Comparison of ENCODE assay signal across 8 cellular contexts in genomic region chr4:98143001-98143899, GRCh38.
DNase-seq lines count a peak whose midpoint lies in the region; ATAC-seq lines count a peak whose summit lies in the region.

Gene STPG2 (minus strand): TSS chr4:98143476.

- in situ Hi-C loops in ACHN (cut with HindIII; ENCODE audit: low pct_ligation_motif_present, low pct_unique_long_range_greater_than_20kb, low sequenced_read_pairs), result no loop called here

- DNase-seq in ACHN (peak; percentile 92), NCI-H2227 (lab: John Stamatoyannopoulos, UW; ENCODE audit: unreplicated experiment) (peak; percentile 93), cerebellar cortex (ENCODE audit: low spot score) (peak; percentile 88), islet precursor cell (peak; percentile 96)
- peak; percentile 87 for DNase-seq in activated CD4-positive, CD25-positive, alpha-beta regulatory T cell treated with anti-CD3 and anti-CD28 coated beads, Interleukin-2, amount 50 U/mL, for 16 hours (ENCODE audit: low read depth, low spot score)
- DNase-seq in stimulated activated CD4-positive, alpha-beta T cell treated with anti-CD3 and anti-CD28 coated beads, Interleukin-12 subunit alpha, Interleukin-12 subunit beta, amount 100 ng/mL, for 4 hours, result peak; percentile 92

- ATAC-seq in GM18868 (IDR thresholded peaks at IDR 0.05; ENCODE audit: unreplicated experiment) (peak; percentile 99), HG03108 (IDR thresholded peaks at IDR 0.05; ENCODE audit: unreplicated experiment) (peak; percentile 98)

Comparison
In these comparisons a context has a peak if more than half of its experiments do, and no peak if none do; other contexts are left out.
1. Peak in every context shown above with its lines: DNase-seq and ATAC-seq.